Comparison of ENCODE assay signal across 8 cellular contexts in genomic region chr3:115146032-115146417, GRCh38. TPM values are rescaled to one million over a fixed set of nuclear protein-coding genes. Genes with fewer than 3 reads are reported as not detected.
DNase-seq lines count a peak whose midpoint lies in the region; TF ChIP-seq lines count a peak whose summit lies in the region.

No MANE protein-coding gene starts in this region.

- H3K9me3 Mint-ChIP-seq in HFFc6 = no peaks in the 10 kb centered on the region

- H3K9me3 ChIP-seq in mucosa of stomach (ENCODE audit: control insufficient read depth, low read length) = no peaks in the 10 kb centered on the region

- H3K36me3 ChIP-seq in mucosa of stomach (ENCODE audit: control insufficient read depth, insufficient read depth, low read length) = no peaks in the 10 kb centered on the region

- intact Hi-C loops in posterior vena cava (cut with DNase I) = no loop called here

- H3K36me3 Mint-ChIP-seq in HFFc6 (ENCODE audit: low read depth) = no peaks in the 10 kb centered on the region

- H3K4me3 ChIP-seq in mucosa of stomach (ENCODE audit: low read length) = peak overlapping the region; percentile 47

- no peaks in the 10 kb centered on the region for H3K27me3 ChIP-seq in mucosa of stomach (ENCODE audit: control insufficient read depth, insufficient read depth, low read length)

- peak overlapping the region; percentile 77 for H3K27ac ChIP-seq in epithelial cell of prostate
- peak overlapping the region; percentile 94 for H3K27ac ChIP-seq in substantia nigra (ENCODE audit: low read depth, low read length, poor library complexity, severe bottlenecking)

- peak overlapping the region; percentile 85 for H3K9ac ChIP-seq in mucosa of stomach (ENCODE audit: low read length)

- DNase-seq in C1 segment of cervical spinal cord (lab: John Stamatoyannopoulos, UW) (peak in 10 of 14 donors; percentile 7 to 52 (median 25)), HFFc6 (peak; percentile 62), NCI-H748 treated with DMSO at 0.1 percent for 48 hours (lab: John Stamatoyannopoulos, UW) (peak; percentile 18), epithelial cell of prostate (ENCODE audit: low read depth, low spot score) (peak; percentile 40), substantia nigra (lab: John Stamatoyannopoulos, UW) (peak in 23 of 49 donors; percentile 0 to 41 (median 13)), posterior vena cava (ENCODE audit: low spot score) (no peak)
- DNase-seq in activated CD8-positive, alpha-beta memory T cell treated with anti-CD3 and anti-CD28 coated beads, Interleukin-2, amount 50 U/mL, for 48 hours = peak; percentile 57

- H3K4me3 Mint-ChIP-seq in HFFc6 = peak overlapping the region; percentile 97

- H3K4me1 Mint-ChIP-seq in HFFc6 (ENCODE audit: low read depth) = peaks cover 23% of the 10 kb centered on the region

- peak overlapping the region; percentile 99 for H3K27ac Mint-ChIP-seq in HFFc6

- no peaks in the 10 kb centered on the region for H3K4me1 ChIP-seq in mucosa of stomach (ENCODE audit: control insufficient read depth, insufficient read depth, low read length)

- TF ChIP-seq CTCF in HFFc6 (IDR thresholded peaks at IDR 0.05) = no peak

- H3K27me3 Mint-ChIP-seq in HFFc6 (ENCODE audit: insufficient read depth) = no peaks in the 10 kb centered on the region

RNA-seq across cellular contexts. Expression of gene ZBTB20, which starts 1.1 kb away (rescaled TPM):
- 10 to 100 TPM in 4 of 6 experiments, 1 to 10 TPM in 2; 8.0 to 14.1 (median 10.4) TPM for total RNA-seq in HFFc6 (2021; fragmentation: NEBNext Ultra II Directional; extraction: Animal tissue kit (Norgen Biotek cat#: 25700))
- total RNA-seq in posterior vena cava = 10 to 100 TPM; 75.7 to 91.2 TPM

Comparison
In these comparisons a context has a peak if more than half of its experiments do, and no peak if none do; other contexts are left out.
1. RNA of gene ZBTB20, which starts 1.1 kb away (total RNA-seq): 75.7 to 91.2 TPM in posterior vena cava; 8.0 to 14.1 TPM in HFFc6; every median in the first group is over 4 times any median in the second.